Comparison of ENCODE assay signal across 11 cellular contexts in genomic region chr12:131242741-131243496, GRCh38.
A peak's percentile ranks its signal among the peaks of the same experiment; 100 is the strongest.
DNase-seq lines count a peak whose midpoint lies in the region; ATAC-seq and TF ChIP-seq lines count a peak whose summit lies in the region.
"Had no signal": no experiment of that assay in that cellular context is flagged by ENCODE, and none has a peak within 500 bp of the region (broad histone marks: within the 10 kb centered on the region; RNA-seq: fewer than 3 reads in every experiment).

No MANE protein-coding gene starts in this region.

- H3K4me1 Mint-ChIP-seq in osteocyte (ENCODE audit: unreplicated experiment) = no peaks in the 10 kb centered on the region
- H3K4me1 Mint-ChIP-seq: central memory CD8-positive, alpha-beta T cell had no signal

- H3K27ac Mint-ChIP-seq in osteocyte (ENCODE audit: unreplicated experiment) = no peak overlapping the region

- DNase-seq in ACHN (peak; percentile 68), DMS114 treated with DMSO at 0.1 percent for 48 hours (lab: John Stamatoyannopoulos, UW; ENCODE audit: unreplicated experiment) (peak; percentile 8), NCI-H460 (ENCODE audit: extremely low read depth, low read depth) (peak; percentile 69), foreskin melanocyte (peak; percentile 20), osteocyte (ENCODE audit: extremely low spot score, unreplicated experiment) (no peak)
- DNase-seq: NK-92 treated with Interleukin-12 subunit alpha and Interleukin-12 subunit beta, amount 100 ng/mL, for 24 hours; ovary had no signal

- H3K36me3 Mint-ChIP-seq in osteocyte (ENCODE audit: unreplicated experiment) = no peaks in the 10 kb centered on the region

- ATAC-seq in GM19035 (IDR thresholded peaks at IDR 0.05; ENCODE audit: unreplicated experiment) = no peak
- ATAC-seq in HG03139 (IDR thresholded peaks at IDR 0.05; ENCODE audit: unreplicated experiment) = no peak
- ATAC-seq in HG03342 (IDR thresholded peaks at IDR 0.05; ENCODE audit: unreplicated experiment) = no peak

- H3K27me3 Mint-ChIP-seq in osteocyte (ENCODE audit: unreplicated experiment) = no peaks in the 10 kb centered on the region
- H3K27me3 Mint-ChIP-seq: central memory CD8-positive, alpha-beta T cell had no signal

- H3K9me3 Mint-ChIP-seq in osteocyte (ENCODE audit: unreplicated experiment) = no peaks in the 10 kb centered on the region
- H3K9me3 Mint-ChIP-seq: central memory CD8-positive, alpha-beta T cell had no signal

- in situ Hi-C loops in ACHN (cut with HindIII; ENCODE audit: low pct_ligation_motif_present, low pct_unique_long_range_greater_than_20kb, low sequenced_read_pairs) = no loop called here

- no peak for TF ChIP-seq CTCF in osteocyte (IDR thresholded peaks at IDR 0.05)

- no peak overlapping the region for H3K4me3 Mint-ChIP-seq in osteocyte (ENCODE audit: unreplicated experiment)
- H3K4me3 Mint-ChIP-seq: central memory CD8-positive, alpha-beta T cell had no signal
